9 cellular contexts compared by ENCODE assay signal in genomic region chrX:15761564-15762191, GRCh38. TPM values are rescaled to one million over a fixed set of nuclear protein-coding genes. Genes with fewer than 3 reads are reported as not detected.
A peak's percentile ranks its signal among the peaks of the same experiment; 100 is the strongest.
DNase-seq lines count a peak whose midpoint lies in the region; ATAC-seq and TF ChIP-seq lines count a peak whose summit lies in the region.
"Had no signal": no experiment of that assay in that cellular context is flagged by ENCODE, and none has a peak within 500 bp of the region (broad histone marks: within the 10 kb centered on the region; RNA-seq: fewer than 3 reads in every experiment).

No MANE protein-coding gene starts in this region.

- H3K4me1 ChIP-seq in heart left ventricle: peaks cover 0 to 3% (median 0%) of the 10 kb centered on the region in 12 donors
- H3K4me1 ChIP-seq in neural progenitor cell: peaks cover 8% of the 10 kb centered on the region

- H3K27ac Mint-ChIP-seq in endothelial cell (ENCODE audit: unreplicated experiment) (no peak overlapping the region), neural progenitor cell (no peak overlapping the region)

- H3K9me3 Mint-ChIP-seq in endothelial cell (ENCODE audit: unreplicated experiment) (no peaks in the 10 kb centered on the region), neural progenitor cell (no peaks in the 10 kb centered on the region)

- H3K27me3 Mint-ChIP-seq in endothelial cell (ENCODE audit: unreplicated experiment): no peaks in the 10 kb centered on the region
- no peaks in the 10 kb centered on the region for H3K27me3 Mint-ChIP-seq in neural progenitor cell (ENCODE audit: insufficient read depth, low read depth)

- no peaks in the 10 kb centered on the region for H4K20me1 ChIP-seq in neural progenitor cell (ENCODE audit: low read depth)

- H2AFZ ChIP-seq in neural progenitor cell (replicated peaks): peak overlapping the region; percentile 38

- no peaks in the 10 kb centered on the region for H3K4me1 Mint-ChIP-seq in endothelial cell (ENCODE audit: unreplicated experiment)
- H3K4me1 Mint-ChIP-seq in neural progenitor cell: peaks cover 2% of the 10 kb centered on the region

- TF ChIP-seq CTCF in heart left ventricle (IDR thresholded peaks at IDR 0.05) (peak; percentile 41 to 78 (median 61)), endothelial cell (IDR thresholded peaks at IDR 0.05; ENCODE audit: unreplicated experiment) (no peak), neural progenitor cell (IDR thresholded peaks at IDR 0.05) (peak; percentile 90)

- TF ChIP-seq POLR2A in heart left ventricle (IDR thresholded peaks at IDR 0.05): no peak

- H3K27ac ChIP-seq in heart left ventricle: no peak overlapping the region
- no peak overlapping the region for H3K27ac ChIP-seq in neural progenitor cell
- H3K27ac ChIP-seq: epithelial cell of prostate had no signal

- DNase-seq in heart left ventricle (peak in 1 of 5 donors; percentile 14), left ventricle myocardium superior (no peak), HT-29 (ENCODE audit: low spot score) (peak; percentile 50), UCSD-AML1 (lab: John Stamatoyannopoulos, UW; ENCODE audit: unreplicated experiment) (peak; percentile 11), endothelial cell (ENCODE audit: low spot score) (peak; percentile 29), neural progenitor cell (ENCODE audit: low spot score) (peak; percentile 70)

- H3K79me2 ChIP-seq in neural progenitor cell (ENCODE audit: low read depth): no peaks in the 10 kb centered on the region

- H3K9ac ChIP-seq in neural progenitor cell: no peak overlapping the region

- intact Hi-C loops in heart left ventricle (cut with DNase I) (loop anchor here in 2 of 10 donors (10.0 kb wide), 1 partner anchor 933 kb away; no protein-coding TSS in a partner anchor), left ventricle myocardium superior (cut with micrococcal nuclease) (no loop called here)

- H3K4me2 ChIP-seq in neural progenitor cell: no peak overlapping the region

- 74 to 80% (median 78%) methylated on average over 8 of the region's 8 CpGs for WGBS in heart left ventricle, 4 donors

- H3K9me3 ChIP-seq in heart left ventricle (no peaks in the 10 kb centered on the region), neural progenitor cell (ENCODE audit: low read depth) (no peaks in the 10 kb centered on the region)

- peak in 1 of 4 donors; percentile 44 for ATAC-seq in heart left ventricle
- ATAC-seq in left ventricle myocardium superior: no peak
- ATAC-seq in GM21723 (IDR thresholded peaks at IDR 0.05; ENCODE audit: unreplicated experiment): no peak
- ATAC-seq in HG03095 (IDR thresholded peaks at IDR 0.05; ENCODE audit: unreplicated experiment): no peak

- H3K36me3 Mint-ChIP-seq in endothelial cell (ENCODE audit: low read depth, unreplicated experiment) (no peaks in the 10 kb centered on the region), neural progenitor cell (peaks cover 8% of the 10 kb centered on the region)

- no peaks in the 10 kb centered on the region for H3K27me3 ChIP-seq in heart left ventricle
- no peaks in the 10 kb centered on the region for H3K27me3 ChIP-seq in neural progenitor cell

- no peaks in the 10 kb centered on the region for H3F3A ChIP-seq in neural progenitor cell (ENCODE audit: low read depth)

- H3K4me3 ChIP-seq in heart left ventricle: no peak overlapping the region
- no peak overlapping the region for H3K4me3 ChIP-seq in neural progenitor cell

- no peak overlapping the region for H3K4me3 Mint-ChIP-seq in endothelial cell (ENCODE audit: unreplicated experiment)
- H3K4me3 Mint-ChIP-seq in neural progenitor cell: no peak overlapping the region

- H3K36me3 ChIP-seq in heart left ventricle: no peaks in the 10 kb centered on the region
- H3K36me3 ChIP-seq in neural progenitor cell: no peaks in the 10 kb centered on the region

RNA-seq across cellular contexts. Expression of gene CA5B, which starts 23.6 kb away (rescaled TPM):
- total RNA-seq in heart left ventricle (1 to 10 TPM; 1.5 to 9.9 (median 5.6) TPM), left ventricle myocardium superior (3.6 TPM), endothelial cell (ENCODE audit: unreplicated experiment) (7.2 TPM), neural progenitor cell (ENCODE audit: low replicate concordance) (5.6 and 6.7 TPM in 2 replicates)
- polyA plus RNA-seq in heart left ventricle: 1 to 10 TPM in 1 of 2 donors, under 1 TPM in 1; 0.50 to 1.1 TPM
- total RNA-seq in HT-29 (2014; rRNA removed; shearing (Covaris generic)): 0.71 and 1.8 TPM in 2 replicates

RNA-seq across cellular contexts. Expression of gene ZRSR2, which starts 28.6 kb away (rescaled TPM):
- total RNA-seq in heart left ventricle: 10 to 100 TPM in 2 of 9 donors, 1 to 10 TPM in 7; 3.1 to 11.1 (median 7.5) TPM
- 10 to 100 TPM in 1 of 2 donors, 1 to 10 TPM in 1; 9.4 to 18.9 TPM for polyA plus RNA-seq in heart left ventricle
- 7.3 TPM for total RNA-seq in left ventricle myocardium superior
- 1.9 and 3.8 TPM in 2 replicates for total RNA-seq in HT-29 (2014; rRNA removed; shearing (Covaris generic))
- total RNA-seq in endothelial cell (ENCODE audit: unreplicated experiment): 8.4 TPM
- 8.6 and 15.2 TPM in 2 replicates for total RNA-seq in neural progenitor cell (ENCODE audit: low replicate concordance)
